ENCODE assay signal across 8 cellular contexts in genomic region chr1:36385410-36386261, GRCh38. TPM values are rescaled to one million over a fixed set of nuclear protein-coding genes. Genes with fewer than 3 reads are reported as not detected.
DNase-seq lines count a peak whose midpoint lies in the region; ATAC-seq, FAIRE-seq and TF ChIP-seq lines count a peak whose summit lies in the region.

TSS of gene STK40 (minus strand) at chr1:36385924. CDS start at chr1:36361332, 24,592 bp downstream.

- ATAC-seq in GM21529 (IDR thresholded peaks at IDR 0.05; ENCODE audit: unreplicated experiment) (peak; percentile 77), mucosa of descending colon (peak; percentile 85)

- H3K27ac Mint-ChIP-seq in IgD-negative memory B cell = peak within 1 kb of the TSS; percentile 99 to 100 (median 99)

- H3K9me3 Mint-ChIP-seq in IgD-negative memory B cell = no peaks in the 10 kb centered on the region

- FAIRE-seq in D721Med (lab: Jason Lieb, UNC) = no peak

- DNase-seq in D721Med (ENCODE audit: insufficient read length, low spot score) (peak; percentile 73), OCI-M2 (lab: John Stamatoyannopoulos, UW; ENCODE audit: unreplicated experiment) (peak; percentile 74), activated T-cell treated with anti-CD3 and anti-CD28 coated beads for 48 hours (ENCODE audit: low read depth) (peak; percentile 97), epithelial cell of prostate (ENCODE audit: low read depth, low spot score) (peak; percentile 98), mucosa of descending colon (peak; percentile 98 to 99 (median 98))
- peak; percentile 98 for DNase-seq in stimulated activated CD8-positive, alpha-beta memory T cell treated with anti-CD3 and anti-CD28 coated beads, Interleukin-4, amount 100 ng/mL, for 24 hours (ENCODE audit: low read depth)

- H3K4me1 Mint-ChIP-seq in IgD-negative memory B cell = peaks cover 51 to 67% (median 52%) of the 10 kb centered on the region in 3 donors

- TF ChIP-seq CTCF in D721Med (IDR thresholded peaks at IDR 0.05; ENCODE audit: insufficient read depth, missing control alignments) = no peak
- no peak for TF ChIP-seq CTCF in mucosa of descending colon (IDR thresholded peaks at IDR 0.05)

- peak within 1 kb of the TSS; percentile 95 to 98 (median 96) for H3K4me3 Mint-ChIP-seq in IgD-negative memory B cell

- peaks cover 30% of the 10 kb centered on the region for H3K4me1 ChIP-seq in mucosa of descending colon (ENCODE audit: low read depth)

- peak within 1 kb of the TSS; percentile 92 for H3K4me3 ChIP-seq in mucosa of descending colon

- H3K27ac ChIP-seq in epithelial cell of prostate = peak within 1 kb of the TSS; percentile 100

- H3K27me3 Mint-ChIP-seq in IgD-negative memory B cell = peaks cover 1% of the 10 kb centered on the region

- H3K36me3 Mint-ChIP-seq in IgD-negative memory B cell = no peaks in the 10 kb centered on the region

- intact Hi-C loops in mucosa of descending colon (cut with DNase I, micrococcal nuclease) = no loop called here

- H3K36me3 ChIP-seq in mucosa of descending colon (ENCODE audit: low read depth) = peaks cover 4% of the 10 kb centered on the region

- no peaks in the 10 kb centered on the region for H3K9me3 ChIP-seq in mucosa of descending colon

RNA-seq across cellular contexts. Expression of gene STK40, which starts in this region (rescaled TPM):
- 88.5 TPM for polyA plus RNA-seq in IgD-negative memory B cell
- 10 to 100 TPM; 51.5 to 85.0 (median 59.4) TPM for total RNA-seq in mucosa of descending colon

Comparison
In these comparisons a context has a peak if more than half of its experiments do, and no peak if none do; other contexts are left out.
1. Peak in every context shown above with its lines: DNase-seq, ATAC-seq, H3K4me3 ChIP-seq and H3K27ac ChIP-seq.